29 cellular contexts compared by ENCODE assay signal in genomic region chrX:140355922-140356321, GRCh38.
"Had no signal": no experiment of that assay in that cellular context is flagged by ENCODE, and none has a peak within 500 bp of the region (broad histone marks: within the 10 kb centered on the region; RNA-seq: fewer than 3 reads in every experiment).

No MANE protein-coding gene starts in this region.

- DNase-seq: activated B cell treated with CpG ODN at 0.5 μM for 24 hours; activated CD4-positive, alpha-beta memory T cell treated with anti-CD3 and anti-CD28 coated beads for 36 hours; activated CD4-positive, alpha-beta T cell treated with anti-CD3 and anti-CD28 coated beads for 4 hours; activated CD4-positive, alpha-beta T cell treated with anti-CD3 and anti-CD28 coated beads, Interleukin-2, amount 10 ng/mL, durations not matched to agents 24 days and 14 days; activated CD4-positive, alpha-beta T cell treated with anti-CD3 and anti-CD28 coated beads, Interleukin-2, amount 50 U/mL, for 1 hour; activated CD4-positive, alpha-beta T cell treated with anti-CD3 and anti-CD28 coated beads, Interleukin-2, amount 50 U/mL, for 4 hours; activated CD4-positive, CD25-positive, alpha-beta regulatory T cell treated with anti-CD3 and anti-CD28 coated beads, Interleukin-2, amount 50 U/mL, for 72 hours; activated CD8-positive, alpha-beta memory T cell treated with anti-CD3 and anti-CD28 coated beads, Interleukin-2, amount 50 U/mL, for 4 hours; activated CD8-positive, alpha-beta T cell treated with anti-CD3 and anti-CD28 coated beads for 36 hours; activated gamma-delta T cell; activated naive CD4-positive, alpha-beta T cell treated with anti-CD3 and anti-CD28 coated beads, Interleukin-2, amount 10 ng/mL, durations not matched to agents 7 days and 5 days; activated naive CD4-positive, alpha-beta T cell treated with Interleukin-2 at 50 U/mL for 16 hours; activated naive CD8-positive, alpha-beta T cell treated with anti-CD3 and anti-CD28 coated beads, Interleukin-2, amount 10 ng/mL, durations not matched to agents 7 days and 5 days; activated naive CD8-positive, alpha-beta T cell treated with anti-CD3 and anti-CD28 coated beads, Interleukin-2, amount 50 U/mL, for 24 hours; activated T-cell treated with anti-CD3 and anti-CD28 coated beads for 4 hours; activated T-cell treated with anti-CD3 and anti-CD28 coated beads, Interleukin-2, amount 50 U/mL, for 1 hour; activated T-cell treated with anti-CD3 and anti-CD28 coated beads, Interleukin-2, amount 50 U/mL, for 4 hours; activated T-cell treated with anti-CD3 and anti-CD28 coated beads, Interleukin-2, amount 50 U/mL, for 72 hours; amygdala; anterior cingulate cortex; caudate nucleus; cerebellar nuclear complex; T-helper 1 cell; T-helper 2 cell; T-helper 9 cell had no signal

- H3K27ac ChIP-seq: ascending aorta, cardiac muscle cell, VCaP had no signal

- H3K36me3 ChIP-seq: ascending aorta, cardiac muscle cell had no signal

- H3K4me1 ChIP-seq: ascending aorta had no signal

- H3K4me3 ChIP-seq: ascending aorta, cardiac muscle cell had no signal

- H3K27me3 ChIP-seq: ascending aorta had no signal

- ATAC-seq: activated CD8-positive, alpha-beta T cell treated with anti-CD3 and anti-CD28 coated beads for 36 hours; activated naive CD8-positive, alpha-beta T cell treated with anti-CD3 and anti-CD28 coated beads, Interleukin-2, amount 50 U/mL, for 24 hours; activated T-cell treated with anti-CD3 and anti-CD28 coated beads, Interleukin-2, amount 50 U/mL, for 4 hours; activated T-cell treated with anti-CD3 and anti-CD28 coated beads, Interleukin-2, amount 50 U/mL, for 72 hours; activated T-helper 17 cell treated with anti-CD3 and anti-CD28 coated beads, Interleukin-2, amount 50 U/mL, for 72 hours had no signal

- H3K9me3 ChIP-seq: ascending aorta had no signal
